Comparison of ENCODE assay signal across 15 cellular contexts in the genomic region with DNA sequence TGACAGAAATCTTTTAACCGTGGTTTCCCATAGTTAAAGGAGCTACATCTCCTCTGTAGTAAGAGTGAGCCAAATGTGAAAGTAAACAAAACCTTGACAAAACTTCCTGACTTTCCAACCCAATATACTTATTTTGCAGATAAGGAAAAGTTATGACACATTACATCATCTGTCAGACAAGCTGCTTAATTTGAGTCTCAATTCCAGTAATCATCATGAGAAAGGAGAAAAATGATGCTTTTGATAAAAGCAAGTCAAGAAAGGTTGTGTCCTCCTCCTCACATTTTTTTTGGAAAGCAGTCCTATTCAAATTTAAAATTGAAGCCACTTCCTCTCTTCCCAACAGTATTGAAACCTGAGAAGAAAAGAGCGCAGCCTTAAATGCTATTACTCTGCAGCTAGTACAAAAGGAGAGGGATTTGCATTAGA.
DNase-seq lines count a peak whose midpoint lies in the region; ATAC-seq and TF ChIP-seq lines count a peak whose summit lies in the region.
"Had no signal": no experiment of that assay in that cellular context is flagged by ENCODE, and none has a peak within 500 bp of the region (broad histone marks: within the 10 kb centered on the region; RNA-seq: fewer than 3 reads in every experiment).

No MANE protein-coding gene starts in this region.

- H3K9me3 ChIP-seq in neural progenitor cell (ENCODE audit: low read depth) (no peaks in the 10 kb centered on the region), breast epithelium (no peaks in the 10 kb centered on the region)
- H3K9me3 ChIP-seq: BLaER1 treated with 17β-estradiol and CSF1 and Interleukin-3, amounts not matched to agents 10 nM and 100 nM; colonic mucosa; esophagus squamous epithelium had no signal

- no peak overlapping the region for H3K9ac ChIP-seq in neural progenitor cell
- H3K9ac ChIP-seq: BLaER1 treated with 17β-estradiol and CSF1 and Interleukin-3, amounts not matched to agents 10 nM and 100 nM had no signal

- H3K27ac Mint-ChIP-seq in neural progenitor cell = no peak overlapping the region
- no peak overlapping the region for H3K27ac Mint-ChIP-seq in stimulated activated memory B cell treated with anti-CD40 and anti-IgM and Interleukin-4, amounts not matched to agents 10 μg/mL and 1 μg/mL and 100 μg/mL, for 72 hours
- H3K27ac Mint-ChIP-seq: activated B cell treated with CpG ODN at 0.5 μM for 24 hours; activated naive CD4-positive, alpha-beta T cell treated with anti-CD3 and anti-CD28 coated beads, Interleukin-2, amount 50 U/mL, for 72 hours had no signal

- H3K79me2 ChIP-seq in neural progenitor cell (ENCODE audit: low read depth) = no peaks in the 10 kb centered on the region

- DNase-seq in H7 (peak; percentile 27), OCI-M1 (lab: John Stamatoyannopoulos, UW) (peak; percentile 83), fibroblast of peridontal ligament (ENCODE audit: extremely low read depth) (peak; percentile 8), neural progenitor cell (ENCODE audit: low spot score) (peak; percentile 55), NCI-H1694 (lab: John Stamatoyannopoulos, UW) (no peak), breast epithelium (ENCODE audit: low spot score in 2 of 2) (no peak)
- DNase-seq: activated B cell treated with CpG ODN at 0.5 μM for 24 hours; activated CD8-positive, alpha-beta memory T cell treated with anti-CD3 and anti-CD28 coated beads, Interleukin-2, amount 50 U/mL, for 48 hours; colonic mucosa; esophagus squamous epithelium; stimulated activated naive CD4-positive, alpha-beta T cell treated with Interleukin-2 at 50 U/mL for 16 hours had no signal

- no peak overlapping the region for H3K4me3 ChIP-seq in H7 (ENCODE audit: insufficient read depth, low read depth, low read length)
- H3K4me3 ChIP-seq in neural progenitor cell = peak overlapping the region; percentile 29
- H3K4me3 ChIP-seq in breast epithelium = no peak overlapping the region
- H3K4me3 ChIP-seq: BLaER1 treated with 17β-estradiol and CSF1 and Interleukin-3, amounts not matched to agents 10 nM and 100 nM; colonic mucosa; esophagus squamous epithelium had no signal

- H3K27me3 ChIP-seq in H7 (ENCODE audit: control insufficient read depth, insufficient read depth, low read length) (no peaks in the 10 kb centered on the region), neural progenitor cell (no peaks in the 10 kb centered on the region), breast epithelium (no peaks in the 10 kb centered on the region)
- H3K27me3 ChIP-seq: BLaER1 treated with 17β-estradiol and CSF1 and Interleukin-3, amounts not matched to agents 10 nM and 100 nM; colonic mucosa; esophagus squamous epithelium had no signal

- H3K9me3 Mint-ChIP-seq in neural progenitor cell = no peaks in the 10 kb centered on the region
- H3K9me3 Mint-ChIP-seq in stimulated activated memory B cell treated with anti-CD40 and anti-IgM and Interleukin-4, amounts not matched to agents 10 μg/mL and 1 μg/mL and 100 μg/mL, for 72 hours = no peaks in the 10 kb centered on the region
- H3K9me3 Mint-ChIP-seq: activated B cell treated with CpG ODN at 0.5 μM for 24 hours had no signal

- no peaks in the 10 kb centered on the region for H3K36me3 Mint-ChIP-seq in neural progenitor cell
- no peaks in the 10 kb centered on the region for H3K36me3 Mint-ChIP-seq in stimulated activated memory B cell treated with anti-CD40 and anti-IgM and Interleukin-4, amounts not matched to agents 10 μg/mL and 1 μg/mL and 100 μg/mL, for 72 hours
- H3K36me3 Mint-ChIP-seq: activated naive CD4-positive, alpha-beta T cell treated with anti-CD3 and anti-CD28 coated beads, Interleukin-2, amount 50 U/mL, for 72 hours had no signal

- TF ChIP-seq CTCF in neural progenitor cell (IDR thresholded peaks at IDR 0.05) (no peak), breast epithelium (IDR thresholded peaks at IDR 0.05) (no peak)

- H2AFZ ChIP-seq in neural progenitor cell (replicated peaks) = peak overlapping the region; percentile 84

- peaks cover 19% of the 10 kb centered on the region for H3K4me1 ChIP-seq in neural progenitor cell
- H3K4me1 ChIP-seq in breast epithelium = no peaks in the 10 kb centered on the region
- H3K4me1 ChIP-seq: BLaER1 treated with 17β-estradiol and CSF1 and Interleukin-3, amounts not matched to agents 10 nM and 100 nM; colonic mucosa; esophagus squamous epithelium had no signal

- H3F3A ChIP-seq in neural progenitor cell (ENCODE audit: low read depth) = peaks cover 5% of the 10 kb centered on the region

- H3K27me3 Mint-ChIP-seq in neural progenitor cell (ENCODE audit: insufficient read depth, low read depth) = no peaks in the 10 kb centered on the region
- H3K27me3 Mint-ChIP-seq in stimulated activated memory B cell treated with anti-CD40 and anti-IgM and Interleukin-4, amounts not matched to agents 10 μg/mL and 1 μg/mL and 100 μg/mL, for 72 hours = no peaks in the 10 kb centered on the region
- H3K27me3 Mint-ChIP-seq: activated B cell treated with CpG ODN at 0.5 μM for 24 hours had no signal

- H3K4me1 Mint-ChIP-seq in neural progenitor cell = peaks cover 16% of the 10 kb centered on the region
- no peaks in the 10 kb centered on the region for H3K4me1 Mint-ChIP-seq in stimulated activated memory B cell treated with anti-CD40 and anti-IgM and Interleukin-4, amounts not matched to agents 10 μg/mL and 1 μg/mL and 100 μg/mL, for 72 hours
- H3K4me1 Mint-ChIP-seq: activated B cell treated with CpG ODN at 0.5 μM for 24 hours had no signal

- peak overlapping the region; percentile 53 for H3K27ac ChIP-seq in neural progenitor cell
- no peak overlapping the region for H3K27ac ChIP-seq in breast epithelium
- H3K27ac ChIP-seq: BLaER1 treated with 17β-estradiol and CSF1 and Interleukin-3, amounts not matched to agents 10 nM and 100 nM; colonic mucosa; esophagus squamous epithelium had no signal

- peak overlapping the region; percentile 71 for H3K4me2 ChIP-seq in neural progenitor cell
- H3K4me2 ChIP-seq: BLaER1 treated with 17β-estradiol and CSF1 and Interleukin-3, amounts not matched to agents 10 nM and 100 nM had no signal

- H3K36me3 ChIP-seq in H7 (replicated peaks; ENCODE audit: control insufficient read depth, insufficient read depth, low read length) (no peaks in the 10 kb centered on the region), neural progenitor cell (no peaks in the 10 kb centered on the region), breast epithelium (no peaks in the 10 kb centered on the region)
- H3K36me3 ChIP-seq: BLaER1 treated with 17β-estradiol and CSF1 and Interleukin-3, amounts not matched to agents 10 nM and 100 nM; colonic mucosa; esophagus squamous epithelium had no signal

- H4K20me1 ChIP-seq in neural progenitor cell (ENCODE audit: low read depth) = no peaks in the 10 kb centered on the region
- H4K20me1 ChIP-seq: BLaER1 treated with 17β-estradiol and CSF1 and Interleukin-3, amounts not matched to agents 10 nM and 100 nM had no signal

- peak overlapping the region; percentile 20 for H3K4me3 Mint-ChIP-seq in neural progenitor cell
- H3K4me3 Mint-ChIP-seq in stimulated activated memory B cell treated with anti-CD40 and anti-IgM and Interleukin-4, amounts not matched to agents 10 μg/mL and 1 μg/mL and 100 μg/mL, for 72 hours = no peak overlapping the region
- H3K4me3 Mint-ChIP-seq: activated B cell treated with CpG ODN at 0.5 μM for 24 hours had no signal

- intact Hi-C loops in breast epithelium (cut with DNase I; ENCODE audit: low total_unique reads) = loop anchor here (5.0 kb wide), 1 partner anchor 211 kb away; no protein-coding TSS in a partner anchor

- no peak for ATAC-seq in HG03095 (IDR thresholded peaks at IDR 0.05; ENCODE audit: unreplicated experiment)
- no peak for ATAC-seq in stimulated activated memory B cell treated with anti-CD40 and anti-IgM and Interleukin-4, amounts not matched to agents 10 μg/mL and 1 μg/mL and 100 μg/mL, for 72 hours
- ATAC-seq: activated naive CD4-positive, alpha-beta T cell treated with anti-CD3 and anti-CD28 coated beads, Interleukin-2, amount 50 U/mL, for 72 hours had no signal

- no peak for TF ChIP-seq POLR2A in breast epithelium (IDR thresholded peaks at IDR 0.05)

Comparison
In these comparisons a context has a peak if more than half of its experiments do, and no peak if none do; other contexts are left out.
1. DNase-seq: peak in H7 (single experiment), OCI-M1 (single experiment), fibroblast of peridontal ligament (single experiment) and neural progenitor cell (single experiment); none in NCI-H1694 (single experiment) and breast epithelium (0 of 2).